8 cellular contexts compared by ENCODE assay signal in genomic region chr9:91681461-91682305, GRCh38.
DNase-seq lines count a peak whose midpoint lies in the region; ATAC-seq and TF ChIP-seq lines count a peak whose summit lies in the region.

No MANE protein-coding gene starts in this region.

- H3K4me2 ChIP-seq in HCT116 (ENCODE audit: low read length), result peak overlapping the region; percentile 15; the same call in 1 of the 2 replicates

- no peaks in the 10 kb centered on the region for H3K9me3 ChIP-seq in HCT116 (ENCODE audit: control insufficient read depth in 1 of 2, insufficient read depth in 1 of 2, low read depth in 1 of 2, low read length in 2 of 2)
- H3K9me3 ChIP-seq in esophagus squamous epithelium, result no peaks in the 10 kb centered on the region

- TF ChIP-seq RAD21 in HCT116 (IDR thresholded peaks at IDR 0.05; ENCODE audit: low read depth), result peak; percentile 94

- no peaks in the 10 kb centered on the region for H3K36me3 ChIP-seq in HCT116 (ENCODE audit: control insufficient read depth in 1 of 2, insufficient read depth in 2 of 2, low read length in 2 of 2)
- no peaks in the 10 kb centered on the region for H3K36me3 ChIP-seq in esophagus squamous epithelium

- RAD21 ChIA-PET in HCT116 (lab: Charles Lee; ENCODE audit: low non-redundant PET in 1 of 2, low total read pairs in 2 of 2, uncharacterized antibody in 2 of 2, unreplicated experiment in 2 of 2), result interaction anchor here in 1 of 2 experiments (0.6 kb wide), 1 partner anchor 767 kb away, joined by 3 read pairs; no protein-coding TSS in a partner anchor

- DNase-seq in CMK (ENCODE audit: low read depth), result peak; percentile 1
- DNase-seq in HCT116 (ENCODE audit: low read depth, low spot score), result peak; percentile 45
- DNase-seq in NOMO-1 treated with DMSO at 0.1 percent for 48 hours (lab: John Stamatoyannopoulos, UW; ENCODE audit: unreplicated experiment), result peak; percentile 42
- DNase-seq in activated T-cell treated with anti-CD3 and anti-CD28 coated beads, Interleukin-2, amount 50 U/mL, for 1 hour, result peak; percentile 56
- peak; percentile 11 for DNase-seq in esophagus squamous epithelium (lab: John Stamatoyannopoulos, UW)
- peak; percentile 69 for DNase-seq in natural killer cell
- DNase-seq in stimulated activated naive CD4-positive, alpha-beta T cell treated with Interleukin-2 at 50 U/mL for 16 hours (lab: John Stamatoyannopoulos, UW), result peak; percentile 52

- TF ChIP-seq CTCF in HCT116 (IDR thresholded peaks at IDR 0.05 in 2 of 3, conservative IDR thresholded peaks at IDR 0.05 in 1 of 3; ENCODE audit: borderline replicate concordance in 1 of 3, insufficient read depth in 1 of 3, low read depth in 2 of 3, low read length in 2 of 3) (peak; percentile 87 to 98 (median 94)), esophagus squamous epithelium (IDR thresholded peaks at IDR 0.05) (peak; percentile 38 to 87 (median 71)), natural killer cell (IDR thresholded peaks at IDR 0.05) (peak; percentile 95)

- intact Hi-C loops in HCT116 (cut with micrococcal nuclease), result loop anchor here (1.0 to 10.0 kb wide), 4 partner anchors 254 to 766 kb away; no protein-coding TSS in a partner anchor
- intact Hi-C loops in esophagus squamous epithelium (cut with DNase I), result loop anchor here (5.0 kb wide), 1 partner anchor 769 kb away; no protein-coding TSS in a partner anchor
- intact Hi-C loops in natural killer cell (cut with micrococcal nuclease), result loop anchor here (1.0 to 2.0 kb wide), 2 partner anchors 645 to 766 kb away; no protein-coding TSS in a partner anchor

- H3K9ac ChIP-seq in HCT116 (ENCODE audit: low read length), result no peak overlapping the region

- H3K9me3 Mint-ChIP-seq in natural killer cell, result no peaks in the 10 kb centered on the region

- POLR2A ChIA-PET in HCT116 (lab: Charles Lee), result no interaction called here

- H3K36me3 Mint-ChIP-seq in natural killer cell, result no peaks in the 10 kb centered on the region

- peak overlapping the region; percentile 94 for H2AFZ ChIP-seq in HCT116 (ENCODE audit: low read depth, low read length, poor library complexity, severe bottlenecking)

- no peak overlapping the region for H3K4me3 ChIP-seq in HCT116 (replicated peaks in 1 of 2; ENCODE audit: low read depth in 1 of 2, low read length in 2 of 2)
- peak overlapping the region in 1 of 4 donors; percentile 42 for H3K4me3 ChIP-seq in esophagus squamous epithelium

- H3K9me2 ChIP-seq in HCT116 (ENCODE audit: insufficient read depth), result no peaks in the 10 kb centered on the region

- ATAC-seq in HCT116 (peak; percentile 100), natural killer cell (peak; percentile 90 to 100 (median 99)), GM18502 (IDR thresholded peaks at IDR 0.05; ENCODE audit: poor library complexity, unreplicated experiment) (no peak)

- TF ChIP-seq POLR2A in HCT116 (IDR thresholded peaks at IDR 0.05; ENCODE audit: borderline replicate concordance, extremely low read depth, insufficient read depth, insufficient read length) (no peak), esophagus squamous epithelium (IDR thresholded peaks at IDR 0.05) (no peak)

- H3K4me1 ChIP-seq in HCT116 (ENCODE audit: control insufficient read depth in 1 of 2, insufficient read depth in 2 of 2, low read length in 2 of 2) (no peaks in the 10 kb centered on the region; a peak in 1 of 4 replicates), esophagus squamous epithelium (peaks cover 0 to 7% (median 0%) of the 10 kb centered on the region in 3 donors)

- no peaks in the 10 kb centered on the region for H3K27me3 ChIP-seq in HCT116 (ENCODE audit: insufficient read depth, low read length)
- peaks cover 0 to 31% (median 0%) of the 10 kb centered on the region in 4 donors for H3K27me3 ChIP-seq in esophagus squamous epithelium

- H4K20me1 ChIP-seq in HCT116 (ENCODE audit: insufficient read depth), result no peaks in the 10 kb centered on the region

- no peak overlapping the region for H3K27ac Mint-ChIP-seq in natural killer cell

- H3K27me3 Mint-ChIP-seq in natural killer cell (ENCODE audit: low read depth in 2 of 2), result peaks cover 0 to 21% of the 10 kb centered on the region in 2 donors

- BruUV-seq in HCT116 (replicated peaks; lab: Mats Ljungman, UMichigan), result no TSS peak

- 27 to 45% methylated on average over 32 to 39 of the region's 43 CpGs for WGBS in esophagus squamous epithelium, 2 donors

- CTCF ChIA-PET in HCT116 (lab: Charles Lee), result no interaction called here

- H3K4me3 Mint-ChIP-seq in natural killer cell, result peak overlapping the region; percentile 71

- no peaks in the 10 kb centered on the region for H3K79me2 ChIP-seq in HCT116 (ENCODE audit: insufficient read depth, low read length)

- no peak overlapping the region for H3K27ac ChIP-seq in HCT116 (ENCODE audit: low read depth, low read length)
- no peak overlapping the region for H3K27ac ChIP-seq in esophagus squamous epithelium

- H3K4me1 Mint-ChIP-seq in natural killer cell, result peaks cover 4% of the 10 kb centered on the region in 2 donors

TF ChIP-seq in HCT116, 20 proteins besides CTCF, POLR2A, EP300 and RAD21:
- peak; percentile 25 for TF ChIP-seq YY1 (IDR thresholded peaks at IDR 0.05; ENCODE audit: extremely low read depth, insufficient replicate concordance, low read depth, low read length)
- TF ChIP-seq ZFX (IDR thresholded peaks at IDR 0.05), result no peak
TF ChIP-seq in HCT116: peak in this region for 1.

Comparison
In these comparisons a context has a peak if more than half of its experiments do, and no peak if none do; other contexts are left out.
1. DNase-seq: peak in every context shown above with its lines; median percentile 69 in natural killer cell; 56 in activated T-cell treated with anti-CD3 and anti-CD28 coated beads, Interleukin-2, amount 50 U/mL, for 1 hour; 52 in stimulated activated naive CD4-positive, alpha-beta T cell treated with Interleukin-2 at 50 U/mL for 16 hours; 45 in HCT116; 42 in NOMO-1 treated with DMSO at 0.1 percent for 48 hours; 11 in esophagus squamous epithelium; 1 in CMK.